In genomic region chr13:99600318-99600717, GRCh38 we compare ENCODE assay signal across 11 cellular contexts. TPM values are rescaled to one million over a fixed set of nuclear protein-coding genes. Genes with fewer than 3 reads are reported as not detected.
DNase-seq lines count a peak whose midpoint lies in the region; ATAC-seq and TF ChIP-seq lines count a peak whose summit lies in the region.
"Had no signal": no experiment of that assay in that cellular context is flagged by ENCODE, and none has a peak within 500 bp of the region (broad histone marks: within the 10 kb centered on the region; RNA-seq: fewer than 3 reads in every experiment).

No MANE protein-coding gene starts in this region.

- H3K27ac ChIP-seq in cardiac muscle cell (no peak overlapping the region), uterus (no peak overlapping the region)

- TF ChIP-seq CTCF in cardiac muscle cell (IDR thresholded peaks at IDR 0.05; ENCODE audit: low read depth, low read length): peak; percentile 10
- no peak for TF ChIP-seq CTCF in endothelial cell (IDR thresholded peaks at IDR 0.05; ENCODE audit: unreplicated experiment)
- TF ChIP-seq CTCF in uterus (IDR thresholded peaks at IDR 0.05): no peak

- H3K4me3 ChIP-seq in cardiac muscle cell (no peak overlapping the region), uterus (no peak overlapping the region)

- TF ChIP-seq POLR2A in uterus (IDR thresholded peaks at IDR 0.05): no peak

- H3K9me3 Mint-ChIP-seq in endothelial cell (ENCODE audit: unreplicated experiment): no peaks in the 10 kb centered on the region
- H3K9me3 Mint-ChIP-seq in stimulated activated memory B cell treated with anti-CD40 and anti-IgM and Interleukin-4, amounts not matched to agents 10 μg/mL and 1 μg/mL and 100 μg/mL, for 72 hours: no peaks in the 10 kb centered on the region

- H3K4me1 ChIP-seq in cardiac muscle cell (ENCODE audit: low read depth) (no peaks in the 10 kb centered on the region), uterus (no peaks in the 10 kb centered on the region)

- H3K27me3 Mint-ChIP-seq in endothelial cell (ENCODE audit: unreplicated experiment): peaks cover 9% of the 10 kb centered on the region
- no peaks in the 10 kb centered on the region for H3K27me3 Mint-ChIP-seq in stimulated activated memory B cell treated with anti-CD40 and anti-IgM and Interleukin-4, amounts not matched to agents 10 μg/mL and 1 μg/mL and 100 μg/mL, for 72 hours

- H3K4me3 Mint-ChIP-seq in endothelial cell (ENCODE audit: unreplicated experiment): no peak overlapping the region
- H3K4me3 Mint-ChIP-seq in stimulated activated memory B cell treated with anti-CD40 and anti-IgM and Interleukin-4, amounts not matched to agents 10 μg/mL and 1 μg/mL and 100 μg/mL, for 72 hours: no peak overlapping the region

- ATAC-seq in Right ventricle myocardium inferior: no peak
- no peak for ATAC-seq in stimulated activated memory B cell treated with anti-CD40 and anti-IgM and Interleukin-4, amounts not matched to agents 10 μg/mL and 1 μg/mL and 100 μg/mL, for 72 hours
- ATAC-seq in HG02759 (IDR thresholded peaks at IDR 0.05; ENCODE audit: unreplicated experiment): no peak

- H3K36me3 ChIP-seq in cardiac muscle cell (no peaks in the 10 kb centered on the region), uterus (no peaks in the 10 kb centered on the region)

- no peaks in the 10 kb centered on the region for H3K9me3 ChIP-seq in cardiac muscle cell (ENCODE audit: low read depth)
- H3K9me3 ChIP-seq in uterus: no peaks in the 10 kb centered on the region

- peak in 1 of 2 donors; percentile 37 for DNase-seq in cardiac muscle cell (ENCODE audit: low read depth in 1 of 2, low spot score in 1 of 2)
- DNase-seq in Right ventricle myocardium inferior (ENCODE audit: missing footprints): no peak
- DNase-seq in NCI-H82 treated with DMSO at 0.1 percent for 48 hours (lab: John Stamatoyannopoulos, UW; ENCODE audit: unreplicated experiment): peak; percentile 56
- peak; percentile 19 for DNase-seq in endothelial cell (ENCODE audit: low spot score)
- no peak for DNase-seq in GOT3 (lab: John Stamatoyannopoulos, UW)
- DNase-seq in uterus: no peak
- DNase-seq: activated CD4-positive, alpha-beta T cell treated with anti-CD3 and anti-CD28 coated beads, Interleukin-2, amount 50 U/mL, for 48 hours; activated naive CD4-positive, alpha-beta T cell treated with anti-CD3 and anti-CD28 coated beads, Interleukin-2, amount 50 U/mL, for 16 hours; NCI-H1105 had no signal

- H3K4me1 Mint-ChIP-seq in endothelial cell (ENCODE audit: unreplicated experiment): peaks cover 22% of the 10 kb centered on the region
- H3K4me1 Mint-ChIP-seq in stimulated activated memory B cell treated with anti-CD40 and anti-IgM and Interleukin-4, amounts not matched to agents 10 μg/mL and 1 μg/mL and 100 μg/mL, for 72 hours: peaks cover 20% of the 10 kb centered on the region

- H3K27me3 ChIP-seq in cardiac muscle cell (peaks cover 4% of the 10 kb centered on the region), uterus (no peaks in the 10 kb centered on the region)

- no peaks in the 10 kb centered on the region for H3K36me3 Mint-ChIP-seq in endothelial cell (ENCODE audit: low read depth, unreplicated experiment)
- H3K36me3 Mint-ChIP-seq in stimulated activated memory B cell treated with anti-CD40 and anti-IgM and Interleukin-4, amounts not matched to agents 10 μg/mL and 1 μg/mL and 100 μg/mL, for 72 hours: no peaks in the 10 kb centered on the region

- H3K27ac Mint-ChIP-seq in endothelial cell (ENCODE audit: unreplicated experiment): no peak overlapping the region
- peak overlapping the region; percentile 64 for H3K27ac Mint-ChIP-seq in stimulated activated memory B cell treated with anti-CD40 and anti-IgM and Interleukin-4, amounts not matched to agents 10 μg/mL and 1 μg/mL and 100 μg/mL, for 72 hours

- intact Hi-C loops in Right ventricle myocardium inferior (cut with DNase I): no loop called here
- intact Hi-C loops in uterus (cut with DNase I; ENCODE audit: low total_unique reads): no loop called here

RNA-seq across cellular contexts. Expression of gene CLYBL, which starts 6.2 kb away (rescaled TPM):
- total RNA-seq in cardiac muscle cell: 8.0 and 15.5 TPM in 2 replicates
- 10.3 and 27.2 TPM in 2 replicates for polyA plus RNA-seq in cardiac muscle cell
- total RNA-seq in Right ventricle myocardium inferior: 24.6 TPM
- total RNA-seq in endothelial cell (ENCODE audit: unreplicated experiment): 7.6 TPM
- 10 to 100 TPM in 1 of 4 donors, 1 to 10 TPM in 2, under 1 TPM in 1; 0.29 to 34.3 (median 7.2) TPM for total RNA-seq in uterus

Comparison
In these comparisons a context has a peak if more than half of its experiments do, and no peak if none do; other contexts are left out.
1. DNase-seq: peak in NCI-H82 treated with DMSO at 0.1 percent for 48 hours (single experiment) and endothelial cell (single experiment); none in Right ventricle myocardium inferior (single experiment), GOT3 (single experiment) and uterus (0 of 2).